In the genomic region with DNA sequence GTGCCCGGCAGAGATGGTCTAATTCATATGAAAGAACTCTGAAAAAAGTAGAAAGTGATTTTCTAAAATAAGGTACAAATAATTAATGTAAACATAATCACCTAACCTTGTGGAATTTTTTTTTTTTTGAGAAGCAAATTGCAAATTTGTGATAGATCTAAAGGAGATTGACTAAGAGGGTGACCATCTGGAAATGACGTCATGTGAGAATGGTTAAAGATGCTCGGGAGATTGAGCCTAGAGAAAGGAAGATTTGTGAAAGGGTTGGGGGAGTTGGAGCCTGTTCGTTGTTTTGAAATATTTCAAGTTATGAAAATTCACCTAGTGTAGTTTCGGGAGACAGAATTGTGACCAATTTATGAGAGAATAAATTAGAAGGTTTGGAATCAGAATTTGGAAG, we compare ENCODE assay signal across 30 cellular contexts.
"Had no signal": no experiment of that assay in that cellular context is flagged by ENCODE, and none has a peak within 500 bp of the region (broad histone marks: within the 10 kb centered on the region; RNA-seq: fewer than 3 reads in every experiment).

No MANE protein-coding gene starts in this region.

- H3K9me3 Mint-ChIP-seq: activated CD8-positive, alpha-beta T cell treated with anti-CD3 and anti-CD28 coated beads for 36 hours; activated T-cell treated with anti-CD3 and anti-CD28 coated beads, Interleukin-2, amount 50 U/mL, for 4 hours; activated T-helper 17 cell treated with anti-CD3 and anti-CD28 coated beads, Interleukin-2, amount 50 U/mL, for 72 hours; brain; T-helper 2 cell treated with Interferon-gamma antibody and Interleukin-4, amounts not matched to agents 5 μg/mL and 100 μg/mL, for 36 hours had no signal

- H3K4me2 ChIP-seq: hepatocyte had no signal

- H3K27ac Mint-ChIP-seq: activated CD8-positive, alpha-beta T cell treated with anti-CD3 and anti-CD28 coated beads for 36 hours; activated naive CD8-positive, alpha-beta T cell; activated T-helper 17 cell treated with anti-CD3 and anti-CD28 coated beads, Interleukin-2, amount 50 U/mL, for 72 hours; brain; T-helper 17 cell; T-helper 2 cell treated with Interferon-gamma antibody and Interleukin-4, amounts not matched to agents 5 μg/mL and 100 μg/mL, for 36 hours had no signal

- H3K27me3 ChIP-seq: ascending aorta, breast epithelium, cardiac muscle cell, colonic mucosa, foreskin keratinocyte, gastrocnemius medialis, heart right ventricle, hepatocyte had no signal

- H3K36me3 Mint-ChIP-seq: activated naive CD8-positive, alpha-beta T cell had no signal

- H3K4me3 Mint-ChIP-seq: activated CD8-positive, alpha-beta T cell treated with anti-CD3 and anti-CD28 coated beads for 36 hours; activated naive CD8-positive, alpha-beta T cell; activated T-cell treated with anti-CD3 and anti-CD28 coated beads, Interleukin-2, amount 50 U/mL, for 4 hours; activated T-helper 17 cell treated with anti-CD3 and anti-CD28 coated beads, Interleukin-2, amount 50 U/mL, for 72 hours; brain; T-helper 17 cell; T-helper 2 cell treated with Interferon-gamma antibody and Interleukin-4, amounts not matched to agents 5 μg/mL and 100 μg/mL, for 36 hours had no signal

- ATAC-seq: activated CD8-positive, alpha-beta T cell treated with anti-CD3 and anti-CD28 coated beads for 36 hours; activated T-cell treated with anti-CD3 and anti-CD28 coated beads, Interleukin-2, amount 50 U/mL, for 4 hours; activated T-helper 17 cell treated with anti-CD3 and anti-CD28 coated beads, Interleukin-2, amount 50 U/mL, for 72 hours; esophagus mucosa; foreskin keratinocyte; gastrocnemius medialis; heart right ventricle; T-helper 17 cell had no signal

- H3K27me3 Mint-ChIP-seq: brain had no signal

- H3K4me1 ChIP-seq: ascending aorta, breast epithelium, colonic mucosa, foreskin keratinocyte, gastrocnemius medialis had no signal

- DNase-seq: activated CD4-positive, alpha-beta T cell treated with anti-CD3 and anti-CD28 coated beads for 1 hour; activated CD4-positive, alpha-beta T cell treated with anti-CD3 and anti-CD28 coated beads for 48 hours; activated CD4-positive, alpha-beta T cell treated with anti-CD3 and anti-CD28 coated beads, Interleukin-2, amount 50 U/mL, for 1 hour; activated CD4-positive, alpha-beta T cell treated with anti-CD3 and anti-CD28 coated beads, Interleukin-2, amount 50 U/mL, for 48 hours; activated CD8-positive, alpha-beta memory T cell treated with anti-CD3 and anti-CD28 coated beads for 24 hours; activated CD8-positive, alpha-beta T cell treated with anti-CD3 and anti-CD28 coated beads for 36 hours; activated effector memory CD4-positive, alpha-beta T cell treated with Interleukin-2 at 50 U/mL for 16 hours; activated gamma-delta T cell treated with Interleukin-2 at 50 U/mL for 16 hours; activated naive CD4-positive, alpha-beta T cell treated with anti-CD3 and anti-CD28 coated beads, Interleukin-2, amount 50 U/mL, for 16 hours; activated naive CD4-positive, alpha-beta T cell treated with Interleukin-2 at 50 U/mL for 16 hours; activated T-cell treated with anti-CD3 and anti-CD28 coated beads, Interleukin-2, amount 50 U/mL, for 4 hours; central memory CD4-positive, alpha-beta T cell; cerebellar nuclear complex; colonic mucosa; effector CD8-positive, alpha-beta T cell; foreskin keratinocyte; gastrocnemius medialis; heart right ventricle; T-helper 1 cell; T-helper 17 cell; T1000 had no signal

- H3K4me1 Mint-ChIP-seq: activated T-helper 17 cell treated with anti-CD3 and anti-CD28 coated beads, Interleukin-2, amount 50 U/mL, for 72 hours; T-helper 17 cell had no signal

- H3K9me3 ChIP-seq: ascending aorta, breast epithelium, colonic mucosa, gastrocnemius medialis, heart right ventricle had no signal

- H2AFZ ChIP-seq: hepatocyte had no signal

- H3K79me2 ChIP-seq: hepatocyte had no signal

- H3K27ac ChIP-seq: ascending aorta, breast epithelium, cardiac muscle cell, colonic mucosa, foreskin keratinocyte, gastrocnemius medialis, hepatocyte had no signal

- H3K36me3 ChIP-seq: ascending aorta, breast epithelium, cardiac muscle cell, colonic mucosa, gastrocnemius medialis, heart right ventricle had no signal

- H3K4me3 ChIP-seq: ascending aorta, breast epithelium, cardiac muscle cell, colonic mucosa, gastrocnemius medialis, heart right ventricle, hepatocyte had no signal
